ENCODE assay signal across 11 cellular contexts in the genomic region with DNA sequence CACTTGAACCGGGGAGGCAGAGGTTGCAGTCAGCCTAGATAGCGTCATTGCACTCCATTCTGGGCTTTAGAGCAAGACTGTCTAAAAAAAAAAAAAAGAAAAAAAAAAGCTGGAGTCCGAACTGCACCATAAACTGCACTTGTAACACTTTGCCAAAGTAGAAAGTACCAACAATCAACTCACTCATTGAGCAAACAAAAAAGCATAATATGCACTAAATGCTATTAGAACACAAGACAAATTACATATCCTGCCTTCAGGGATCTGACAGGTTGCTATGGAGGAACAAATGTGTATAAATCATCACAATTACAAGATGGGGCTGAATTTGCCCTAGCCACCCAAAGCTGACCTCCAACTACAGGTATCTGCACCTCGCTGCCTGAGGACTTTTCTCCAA. TPM values are rescaled to one million over a fixed set of nuclear protein-coding genes. Genes with fewer than 3 reads are reported as not detected.
DNase-seq lines count a peak whose midpoint lies in the region; ATAC-seq and TF ChIP-seq lines count a peak whose summit lies in the region.
"Had no signal": no experiment of that assay in that cellular context is flagged by ENCODE, and none has a peak within 500 bp of the region (broad histone marks: within the 10 kb centered on the region; RNA-seq: fewer than 3 reads in every experiment).

No MANE protein-coding gene starts in this region.

- H3K9me3 ChIP-seq in hepatocyte (ENCODE audit: low read depth) (no peaks in the 10 kb centered on the region), right lobe of liver (no peaks in the 10 kb centered on the region)
- H3K9me3 ChIP-seq: Caco-2 had no signal

- ATAC-seq in right lobe of liver, result peak; percentile 27 to 53 (median 34)

- no peaks in the 10 kb centered on the region for H3K9me2 ChIP-seq in hepatocyte (replicated peaks; ENCODE audit: insufficient read depth)

- H3K27ac ChIP-seq in hepatocyte (peak overlapping the region; percentile 62), right lobe of liver (peak overlapping the region in 2 of 3 donors; percentile 76 to 78)

- H3K4me1 ChIP-seq in hepatocyte (ENCODE audit: insufficient read depth) (peaks cover 14% of the 10 kb centered on the region), right lobe of liver (peaks cover 0 to 53% (median 4%) of the 10 kb centered on the region in 4 donors)
- H3K4me1 ChIP-seq: Caco-2 had no signal

- 90% methylated on average over 4 of the region's 4 CpGs for WGBS in hepatocyte (ENCODE audit: low lambda C conversion rate, missing lambda C conversion rate)
- WGBS in right lobe of liver (ENCODE audit: insufficient coverage, low coverage, low lambda C conversion rate, missing lambda C conversion rate), result 59% methylated on average over 4 of the region's 4 CpGs

- no peak overlapping the region for H2AFZ ChIP-seq in hepatocyte

- TF ChIP-seq POLR2A in right lobe of liver (IDR thresholded peaks at IDR 0.05), result no peak

- H3K4me2 ChIP-seq in hepatocyte, result peak overlapping the region; percentile 43

- H3K4me3 ChIP-seq in LNCaP clone FGC (ENCODE audit: low read depth, low read length) (no peak overlapping the region), hepatocyte (no peak overlapping the region), right lobe of liver (no peak overlapping the region)

- DNase-seq in LNCaP clone FGC (ENCODE audit: low read depth) (peak; percentile 93), hepatocyte (ENCODE audit: low spot score) (no peak), right lobe of liver (no peak), GM03348 (ENCODE audit: low spot score) (no peak), NCI-H2196 (lab: John Stamatoyannopoulos, UW; ENCODE audit: unreplicated experiment) (no peak), T-helper 2 cell (no peak)
- DNase-seq in activated CD8-positive, alpha-beta memory T cell treated with anti-CD3 and anti-CD28 coated beads for 24 hours, result no peak
- DNase-seq: CD8-positive, alpha-beta memory T cell; DND-41; GDM1 had no signal

- TF ChIP-seq CTCF in LNCaP clone FGC (IDR thresholded peaks at IDR 0.05; ENCODE audit: control insufficient read depth, extremely low read depth, insufficient read depth), result no peak
- TF ChIP-seq CTCF in hepatocyte (IDR thresholded peaks at IDR 0.05; ENCODE audit: poor library complexity), result no peak
- TF ChIP-seq CTCF in right lobe of liver (IDR thresholded peaks at IDR 0.05), result no peak

- H3K36me3 ChIP-seq in hepatocyte (replicated peaks; ENCODE audit: insufficient read depth, low read depth) (no peaks in the 10 kb centered on the region), right lobe of liver (no peaks in the 10 kb centered on the region)

- H3K27me3 ChIP-seq in hepatocyte (no peaks in the 10 kb centered on the region), right lobe of liver (no peaks in the 10 kb centered on the region)

- peaks cover 99% of the 10 kb centered on the region for H3K79me2 ChIP-seq in hepatocyte

- H4K20me1 ChIP-seq in hepatocyte (ENCODE audit: insufficient read depth, poor library complexity, severe bottlenecking), result peaks cover 41% of the 10 kb centered on the region

- intact Hi-C loops in right lobe of liver (cut with DNase I), result no loop called here

RNA-seq across cellular contexts. Expression of gene GNAQ, which starts 27.9 kb away (rescaled TPM):
- 47.9 and 57.5 TPM in 2 replicates for total RNA-seq in hepatocyte
- 25.7 and 27.3 TPM in 2 replicates for polyA plus RNA-seq in hepatocyte
- total RNA-seq in right lobe of liver, result 10 to 100 TPM; 15.8 to 28.7 (median 21.6) TPM
